ENCODE assay signal across 2 cellular contexts in genomic region chr1:212583082-212583615, GRCh38.
A peak's percentile ranks its signal among the peaks of the same experiment; 100 is the strongest.
TF ChIP-seq lines count a peak whose summit lies in the region.

No MANE protein-coding gene starts in this region.

TF ChIP-seq in IMR-90, 13 proteins besides CTCF, POLR2A, EP300 and RAD21:
- TF ChIP-seq RFX5 (IDR thresholded peaks at IDR 0.05; ENCODE audit: low read depth, low read length) (no peak), MXI1 (IDR thresholded peaks at IDR 0.05; ENCODE audit: borderline replicate concordance, low read depth, low read length) (no peak), CHD1 (IDR thresholded peaks at IDR 0.05; ENCODE audit: low read depth, low read length) (no peak), ELK1 (IDR thresholded peaks at IDR 0.05; ENCODE audit: borderline replicate concordance, low read depth, low read length) (no peak), CEBPB (IDR thresholded peaks at IDR 0.05; ENCODE audit: low read depth, low read length) (no peak), NFE2L2 (IDR thresholded peaks at IDR 0.05; ENCODE audit: low read depth, low read length) (no peak), MAZ (IDR thresholded peaks at IDR 0.05; ENCODE audit: borderline replicate concordance, low read depth, low read length) (no peak), SMC3 (IDR thresholded peaks at IDR 0.05; ENCODE audit: low read depth, low read length) (no peak), MAFK (IDR thresholded peaks at IDR 0.05; ENCODE audit: low read depth, low read length) (no peak), USF2 (IDR thresholded peaks at IDR 0.05; ENCODE audit: low read depth, low read length) (no peak), BHLHE40 (IDR thresholded peaks at IDR 0.05; ENCODE audit: low read depth, low read length) (no peak), FOS (IDR thresholded peaks at IDR 0.05; ENCODE audit: low read depth, low read length) (no peak)

TF ChIP-seq in K562, 482 proteins besides CTCF, POLR2A, EP300 and RAD21:
- TF ChIP-seq ZNF780A (CRISPR knock-in tag; IDR thresholded peaks at IDR 0.05) = no peak
- TF ChIP-seq YBX1 (IDR thresholded peaks at IDR 0.05) = no peak
- no peak for TF ChIP-seq ZNF77 (CRISPR knock-in tag; IDR thresholded peaks at IDR 0.05)
- no peak for TF ChIP-seq KAT7 (CRISPR knock-in tag; IDR thresholded peaks at IDR 0.05; ENCODE audit: borderline replicate concordance)
- TF ChIP-seq CREB3 (tag; conservative IDR thresholded peaks at IDR 0.05; ENCODE audit: low read depth) = no peak
- peak; percentile 33 for TF ChIP-seq RBM25 (IDR thresholded peaks at IDR 0.05; ENCODE audit: low read depth, low read length, severe bottlenecking)
- TF ChIP-seq GTF2E2 (tag; IDR thresholded peaks at IDR 0.05) = no peak
- no peak for TF ChIP-seq BRF2 (IDR thresholded peaks at IDR 0.05; ENCODE audit: borderline replicate concordance, insufficient read depth, insufficient read length)
- peak; percentile 86 for TF ChIP-seq ZNF121 (CRISPR knock-in tag; conservative IDR thresholded peaks at IDR 0.05)
